16 cellular contexts compared by ENCODE assay signal in genomic region chr4:188270273-188271069, GRCh38.
A peak's percentile ranks its signal among the peaks of the same experiment; 100 is the strongest.
DNase-seq lines count a peak whose midpoint lies in the region; ATAC-seq, FAIRE-seq and TF ChIP-seq lines count a peak whose summit lies in the region.
"Had no signal": no experiment of that assay in that cellular context is flagged by ENCODE, and none has a peak within 500 bp of the region (broad histone marks: within the 10 kb centered on the region; RNA-seq: fewer than 3 reads in every experiment).

No MANE protein-coding gene starts in this region.

- no peak overlapping the region for H3K56ac ChIP-seq in H1 (replicated peaks; ENCODE audit: insufficient read length, low read depth, low read length)

- no peaks in the 10 kb centered on the region for H3K79me1 ChIP-seq in H1 (ENCODE audit: low read depth, low read length)
- no peaks in the 10 kb centered on the region for H3K79me1 ChIP-seq in mesenchymal stem cell (replicated peaks; ENCODE audit: low read length, poor library complexity, severe bottlenecking)
- H3K79me1 ChIP-seq in trophoblast cell (ENCODE audit: low read length): no peaks in the 10 kb centered on the region

- 95% methylated on average over 28 of the region's 30 CpGs; no CpG with 5 or more reads in 1 of the 2 experiments for WGBS in H1 (ENCODE audit: extremely low coverage in 1 of 2, insufficient coverage in 1 of 2, insufficient read length in 1 of 2, insufficient replicate concordance in 2 of 2, low coverage in 1 of 2, low lambda C conversion rate in 2 of 2, missing lambda C conversion rate in 1 of 2), 2 experiments
- WGBS in mesenchymal stem cell: 95% methylated on average over 30 of the region's 30 CpGs
- WGBS in trophoblast cell (ENCODE audit: extremely low coverage, insufficient coverage, insufficient read length): no CpG with 5 or more reads among the region's 30 CpGs
- whole genome bisulfite sequencing in small intestine, 3 donors: 93 to 95% (median 95%) methylated on average over 30 of the region's 30 CpGs

- H3K23ac ChIP-seq in H1 (ENCODE audit: insufficient read length) (no peak overlapping the region), mesenchymal stem cell (ENCODE audit: low read length in 2 of 2) (no peak overlapping the region), trophoblast cell (ENCODE audit: low read length) (no peak overlapping the region)

- no peak overlapping the region for H2BK5ac ChIP-seq in H1 (ENCODE audit: low read depth, low read length)
- no peak overlapping the region for H2BK5ac ChIP-seq in mesenchymal stem cell (ENCODE audit: low read depth, low read length, poor library complexity, severe bottlenecking)
- H2BK5ac ChIP-seq in trophoblast cell (ENCODE audit: low read depth, low read length, poor library complexity): no peak overlapping the region

- no peaks in the 10 kb centered on the region for H4K20me1 ChIP-seq in H1 (replicated peaks in 1 of 2; ENCODE audit: control insufficient read depth in 1 of 2, insufficient read depth in 2 of 2, low read length in 2 of 2)
- H4K20me1 ChIP-seq: BLaER1 treated with 17β-estradiol and CSF1 and Interleukin-3, amounts not matched to agents 10 nM and 100 nM had no signal

- no peak for TF ChIP-seq EP300 in H1 (IDR thresholded peaks at IDR 0.05; ENCODE audit: borderline replicate concordance in 1 of 2, low read depth in 2 of 2, low read length in 2 of 2)

- TF ChIP-seq POLR2A in H1 (IDR thresholded peaks at IDR 0.05; ENCODE audit: control extremely low read depth in 1 of 2, low read depth in 2 of 2, low read length in 2 of 2): no peak

- H3K36me3 ChIP-seq in H1 (ENCODE audit: control insufficient read depth in 2 of 4, insufficient read depth in 4 of 4, low read length in 3 of 4): no peaks in the 10 kb centered on the region
- H3K36me3 ChIP-seq in mesenchymal stem cell (ENCODE audit: control insufficient read depth in 1 of 2, insufficient read depth in 2 of 2, low read depth in 1 of 2, low read length in 2 of 2): no peaks in the 10 kb centered on the region
- H3K36me3 ChIP-seq in trophoblast cell (ENCODE audit: control insufficient read depth in 1 of 2, insufficient read depth in 2 of 2, low read length in 2 of 2): no peaks in the 10 kb centered on the region
- no peaks in the 10 kb centered on the region for H3K36me3 ChIP-seq in small intestine (ENCODE audit: control insufficient read depth in 2 of 2, insufficient read depth in 2 of 2, low read length in 2 of 2)
- H3K36me3 ChIP-seq: BLaER1 treated with 17β-estradiol and CSF1 and Interleukin-3, amounts not matched to agents 10 nM and 100 nM; HAP-1 had no signal

- H3K27ac ChIP-seq in H1 (ENCODE audit: low read depth, low read length) (no peak overlapping the region), mesenchymal stem cell (ENCODE audit: low read length, poor library complexity, severe bottlenecking) (no peak overlapping the region), trophoblast cell (ENCODE audit: low read depth, low read length) (no peak overlapping the region), small intestine (ENCODE audit: low read depth in 1 of 2, low read length in 1 of 2) (no peak overlapping the region)
- H3K27ac ChIP-seq: 22Rv1; BLaER1 treated with 17β-estradiol and CSF1 and Interleukin-3, amounts not matched to agents 10 nM and 100 nM; GM23248; HL-60 had no signal

- H2BK120ac ChIP-seq in H1 (replicated peaks; ENCODE audit: low read depth, low read length) (no peak overlapping the region), mesenchymal stem cell (ENCODE audit: low read depth, low read length) (no peak overlapping the region), trophoblast cell (ENCODE audit: insufficient read depth, low read length, poor library complexity) (no peak overlapping the region)

- H3K4me2 ChIP-seq in H1 (ENCODE audit: insufficient read depth in 1 of 2, low read depth in 2 of 2, low read length in 2 of 2) (no peak overlapping the region), mesenchymal stem cell (ENCODE audit: low read length, poor library complexity, severe bottlenecking) (no peak overlapping the region), trophoblast cell (ENCODE audit: low read length) (no peak overlapping the region)
- H3K4me2 ChIP-seq: BLaER1 treated with 17β-estradiol and CSF1 and Interleukin-3, amounts not matched to agents 10 nM and 100 nM had no signal

- H3K9me3 ChIP-seq in H1 (ENCODE audit: insufficient read depth in 2 of 2, low read depth in 1 of 2, low read length in 1 of 2) (no peaks in the 10 kb centered on the region), mesenchymal stem cell (ENCODE audit: control insufficient read depth, low read length) (no peaks in the 10 kb centered on the region), trophoblast cell (ENCODE audit: insufficient read depth, low read depth, low read length) (no peaks in the 10 kb centered on the region), small intestine (ENCODE audit: control insufficient read depth, low read depth) (no peaks in the 10 kb centered on the region)
- H3K9me3 ChIP-seq: HAP-1 had no signal

- no peak overlapping the region for H2BK20ac ChIP-seq in H1 (ENCODE audit: low read length)

- H2AK5ac ChIP-seq in H1 (ENCODE audit: low read depth, low read length) (no peak overlapping the region), mesenchymal stem cell (ENCODE audit: low read length, severe bottlenecking) (no peak overlapping the region), trophoblast cell (ENCODE audit: low read length) (no peak overlapping the region)

- FAIRE-seq in H1 (lab: Jason Lieb, UNC) (no peak), small intestine (lab: Jason Lieb, UNC) (no peak)

- no peak for TF ChIP-seq RAD21 in H1 (IDR thresholded peaks at IDR 0.05 in 1 of 2, conservative IDR thresholded peaks at IDR 0.05 in 1 of 2; ENCODE audit: low read depth in 2 of 2, low read length in 2 of 2)

- DNase-seq in ELF-1 (ENCODE audit: low read depth, low spot score) (peak; percentile 85), H1 (ENCODE audit: low read depth in 1 of 2, low spot score in 2 of 2) (no peak), mesenchymal stem cell (no peak), trophoblast cell (peak; percentile 13 to 71), small intestine (no peak), HK-2 (ENCODE audit: unreplicated experiment) (no peak), AG08395 (ENCODE audit: low spot score) (no peak)
- DNase-seq: CD4-positive, CD25-positive, alpha-beta regulatory T cell; DMS53; GM23248; KBM-7 had no signal

- H3K4me3 ChIP-seq in H1 (ENCODE audit: extremely low read depth in 1 of 4, insufficient read depth in 2 of 4, low read depth in 3 of 4, low read length in 4 of 4) (no peak overlapping the region), mesenchymal stem cell (ENCODE audit: insufficient read depth in 1 of 2, low read depth in 1 of 2, low read length in 2 of 2) (no peak overlapping the region), trophoblast cell (ENCODE audit: low read depth, low read length) (no peak overlapping the region), small intestine (ENCODE audit: low read depth in 1 of 2, low read length in 2 of 2) (no peak overlapping the region)
- H3K4me3 ChIP-seq: BLaER1 treated with 17β-estradiol and CSF1 and Interleukin-3, amounts not matched to agents 10 nM and 100 nM; GM23248; HAP-1 had no signal

- H3K23me2 ChIP-seq in H1 (ENCODE audit: low read depth, low read length): no peaks in the 10 kb centered on the region

- POLR2A ChIA-PET in H1 (lab: Charles Lee; ENCODE audit: partially characterized antibody): interaction anchor here (0.7 kb wide), 1 partner anchor 130 kb away, joined by 4 read pairs; no protein-coding TSS in a partner anchor

- H4K12ac ChIP-seq in trophoblast cell (ENCODE audit: low read depth, low read length): no peak overlapping the region

- H2BK12ac ChIP-seq in H1 (ENCODE audit: low read depth, low read length): peak overlapping the region; percentile 50; the same call in 1 of the 2 replicates
- H2BK12ac ChIP-seq in mesenchymal stem cell (ENCODE audit: low read length in 2 of 2): no peak overlapping the region
- H2BK12ac ChIP-seq in trophoblast cell (ENCODE audit: low read length): no peak overlapping the region

- CTCF ChIA-PET in H1 (lab: Charles Lee; ENCODE audit: partially characterized antibody): interaction anchor here (1.1 kb wide), 1 partner anchor 9 kb away, joined by 3 read pairs; no protein-coding TSS in a partner anchor

- H4K8ac ChIP-seq in H1 (ENCODE audit: extremely low read depth, insufficient read depth, low read length) (no peak overlapping the region; the same call in 1 of the 2 replicates), mesenchymal stem cell (ENCODE audit: low read length) (peak overlapping the region; percentile 47), trophoblast cell (ENCODE audit: low read depth, low read length) (no peak overlapping the region)

- H3K79me2 ChIP-seq in H1 (ENCODE audit: control insufficient read depth in 1 of 2, insufficient read depth in 2 of 2, low read length in 2 of 2): no peaks in the 10 kb centered on the region
- H3K79me2 ChIP-seq in trophoblast cell (ENCODE audit: control insufficient read depth, insufficient read depth, low read length, poor library complexity): no peaks in the 10 kb centered on the region

- H3K4ac ChIP-seq in H1 (replicated peaks; ENCODE audit: insufficient read length, low read depth, low read length) (no peak overlapping the region), mesenchymal stem cell (ENCODE audit: low read depth in 1 of 2, low read length in 2 of 2) (no peak overlapping the region), trophoblast cell (ENCODE audit: low read depth, low read length) (no peak overlapping the region)

- peaks cover 0 to 3% (median 2%) of the 10 kb centered on the region in 4 experiments; a peak in 3 of 7 replicates for H3K4me1 ChIP-seq in H1 (replicated peaks in 1 of 4; ENCODE audit: control insufficient read depth in 3 of 4, insufficient read depth in 4 of 4, low read length in 3 of 4)
- no peaks in the 10 kb centered on the region for H3K4me1 ChIP-seq in mesenchymal stem cell (ENCODE audit: control insufficient read depth, insufficient read depth, low read depth, low read length)
- peaks cover 0 to 3% of the 10 kb centered on the region in 2 experiments for H3K4me1 ChIP-seq in trophoblast cell (ENCODE audit: control insufficient read depth in 1 of 2, insufficient read depth in 2 of 2, low read length in 2 of 2)
- H3K4me1 ChIP-seq in small intestine (ENCODE audit: control insufficient read depth in 2 of 2, insufficient read depth in 1 of 2, low read depth in 1 of 2, low read length in 1 of 2): no peaks in the 10 kb centered on the region
- H3K4me1 ChIP-seq: BLaER1 treated with 17β-estradiol and CSF1 and Interleukin-3, amounts not matched to agents 10 nM and 100 nM had no signal

- H4K91ac ChIP-seq in H1 (replicated peaks; ENCODE audit: insufficient read length, low read length) (no peak overlapping the region), mesenchymal stem cell (ENCODE audit: low read length) (no peak overlapping the region), trophoblast cell (ENCODE audit: low read depth, low read length) (peak overlapping the region; percentile 13)

- H2AFZ ChIP-seq in H1 (ENCODE audit: low read length) (peak overlapping the region; percentile 50; the same call in 1 of the 2 replicates), mesenchymal stem cell (ENCODE audit: low read depth, low read length) (no peak overlapping the region), trophoblast cell (ENCODE audit: insufficient read depth, low read length, poor library complexity) (no peak overlapping the region)
- H2AFZ ChIP-seq: GM23248 had no signal

- H3K18ac ChIP-seq in H1 (ENCODE audit: extremely low read depth, low read length) (no peak overlapping the region), mesenchymal stem cell (ENCODE audit: low read depth in 1 of 2, low read length in 2 of 2) (no peak overlapping the region), trophoblast cell (ENCODE audit: low read length) (no peak overlapping the region)

- no peak overlapping the region for H4K5ac ChIP-seq in H1 (ENCODE audit: insufficient read length, low read depth, low read length)

- H3K9ac ChIP-seq in H1 (replicated peaks in 1 of 4; ENCODE audit: extremely low read depth in 1 of 4, low read depth in 3 of 4, low read length in 3 of 4): no peak overlapping the region
- H3K9ac ChIP-seq in mesenchymal stem cell (ENCODE audit: low read length): no peak overlapping the region
- no peak overlapping the region for H3K9ac ChIP-seq in trophoblast cell (ENCODE audit: low read length)
- H3K9ac ChIP-seq: BLaER1 treated with 17β-estradiol and CSF1 and Interleukin-3, amounts not matched to agents 10 nM and 100 nM; GM23248 had no signal

- H3K27me3 ChIP-seq in H1 (replicated peaks in 1 of 4; ENCODE audit: control insufficient read depth in 3 of 4, extremely low read depth in 1 of 4, insufficient read depth in 3 of 4, low read length in 3 of 4) (no peaks in the 10 kb centered on the region), mesenchymal stem cell (ENCODE audit: control insufficient read depth in 1 of 2, insufficient read depth in 1 of 2, low read length in 2 of 2) (no peaks in the 10 kb centered on the region), trophoblast cell (ENCODE audit: insufficient read depth, low read length) (no peaks in the 10 kb centered on the region), small intestine (ENCODE audit: control insufficient read depth in 2 of 2, insufficient read depth in 2 of 2, low read length in 2 of 2) (no peaks in the 10 kb centered on the region)
- H3K27me3 ChIP-seq: BLaER1 treated with 17β-estradiol and CSF1 and Interleukin-3, amounts not matched to agents 10 nM and 100 nM had no signal

- H2BK15ac ChIP-seq in H1 (ENCODE audit: low read length) (no peak overlapping the region), mesenchymal stem cell (ENCODE audit: low read depth, poor library complexity, severe bottlenecking) (no peak overlapping the region)

- no peak for TF ChIP-seq CTCF in H1 (IDR thresholded peaks at IDR 0.05; ENCODE audit: control extremely low read depth in 1 of 3, insufficient read depth in 1 of 3, low read depth in 1 of 3, low read length in 3 of 3)

- no peak for ATAC-seq in HG02588 (IDR thresholded peaks at IDR 0.05; ENCODE audit: unreplicated experiment)

- no peak overlapping the region for H3K14ac ChIP-seq in H1 (ENCODE audit: insufficient read length)
- peak overlapping the region in 1 of 2 experiments; percentile 44 for H3K14ac ChIP-seq in mesenchymal stem cell (ENCODE audit: low read length in 2 of 2)
- H3K14ac ChIP-seq in trophoblast cell (ENCODE audit: low read length): no peak overlapping the region

Comparison
In these comparisons a context has a peak if more than half of its experiments do, and no peak if none do; other contexts are left out.
1. DNase-seq: peak in ELF-1 (single experiment) and trophoblast cell (2 of 2); none in H1 (0 of 2), mesenchymal stem cell (single experiment), small intestine (single experiment), HK-2 (single experiment) and AG08395 (single experiment).